27 cellular contexts compared by ENCODE assay signal in the genomic region with DNA sequence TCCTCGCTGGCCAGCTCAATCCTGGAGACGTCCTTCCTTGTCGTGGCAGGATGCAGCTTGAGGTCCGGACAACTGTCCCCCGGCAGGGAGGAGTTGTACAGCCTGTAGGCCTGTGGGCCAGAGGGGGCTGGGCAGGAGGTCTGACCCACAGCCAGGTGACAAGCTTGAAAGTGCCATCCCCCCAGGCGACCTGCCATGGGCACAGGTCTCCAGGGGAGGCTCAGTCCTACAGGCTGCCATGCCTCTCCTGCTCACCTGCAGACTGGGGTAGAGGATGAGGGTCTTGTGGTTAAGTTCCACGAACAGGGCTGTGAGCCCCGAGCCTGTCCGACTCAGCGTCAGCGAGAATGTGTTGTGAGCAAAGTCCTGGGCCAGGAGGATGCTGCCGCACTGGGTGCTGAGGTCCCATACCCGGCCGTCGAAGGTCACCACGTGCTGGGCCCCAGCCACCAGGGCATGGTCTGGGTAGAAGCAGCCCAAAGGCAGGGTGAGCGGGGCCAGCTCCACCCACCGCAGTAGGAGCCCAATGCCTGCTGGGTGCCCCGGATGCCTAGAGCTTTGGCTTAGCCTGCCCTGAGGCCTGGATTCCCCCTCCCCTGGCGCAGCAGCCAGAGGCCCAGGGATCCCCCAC.
"Had no signal": no experiment of that assay in that cellular context is flagged by ENCODE, and none has a peak within 500 bp of the region (broad histone marks: within the 10 kb centered on the region; RNA-seq: fewer than 3 reads in every experiment).

No MANE protein-coding gene starts in this region.

- H3K36me3 ChIP-seq: brain microvascular endothelial cell, gastroesophageal sphincter, ovary, stomach, thyroid gland, upper lobe of left lung, vagina had no signal

- FAIRE-seq: astrocyte, endothelial cell of umbilical vein, keratinocyte had no signal

- H3K4me3 ChIP-seq: gastroesophageal sphincter, hepatocyte, ovary, psoas muscle, smooth muscle cell, stomach, thyroid gland, upper lobe of left lung, vagina had no signal

- H3K27ac ChIP-seq: brain microvascular endothelial cell, gastroesophageal sphincter, hepatocyte, neutrophil, ovary, psoas muscle, stomach, thyroid gland, upper lobe of left lung, vagina had no signal

- H3K4me1 ChIP-seq: psoas muscle, vagina had no signal

- DNase-seq: activated CD4-positive, alpha-beta memory T cell treated with anti-CD3 and anti-CD28 coated beads for 36 hours; activated CD4-positive, alpha-beta T cell treated with anti-CD3 and anti-CD28 coated beads, Interleukin-2, amount 10 ng/mL, durations not matched to agents 24 days and 14 days; activated CD4-positive, CD25-positive, alpha-beta regulatory T cell treated with anti-CD3 and anti-CD28 coated beads, Interleukin-2, amount 50 U/mL, for 72 hours; activated CD8-positive, alpha-beta memory T cell treated with anti-CD3 and anti-CD28 coated beads, Interleukin-2, amount 50 U/mL, for 4 hours; activated effector memory CD4-positive, alpha-beta T cell treated with anti-CD3 and anti-CD28 coated beads, Interleukin-2, amount 50 U/mL, for 16 hours; activated naive CD4-positive, alpha-beta T cell treated with anti-CD3 and anti-CD28 coated beads for 36 hours; activated naive CD8-positive, alpha-beta T cell treated with anti-CD3 and anti-CD28 coated beads, Interleukin-2, amount 10 ng/mL, durations not matched to agents 7 days and 5 days; activated T-cell treated with anti-CD3 and anti-CD28 coated beads, Interleukin-2, amount 50 U/mL, for 1 hour; brain microvascular endothelial cell; central memory CD4-positive, alpha-beta T cell; psoas muscle; stimulated activated CD4-positive, alpha-beta T cell treated with anti-CD3 and anti-CD28 coated beads, Interleukin-15, amount 100 ng/mL, for 24 hours; stimulated activated CD4-positive, alpha-beta T cell treated with anti-CD3 and anti-CD28 coated beads, Interleukin-2, amount 100 ng/mL, for 24 hours; stimulated activated naive B cell treated with anti-CD40 and anti-IgM and Interleukin-4, amounts not matched to agents 10 μg/mL and 1 μg/mL and 100 μg/mL, for 72 hours; stomach; T-helper 2 cell; thyroid gland; upper lobe of left lung had no signal

- H3K79me2 ChIP-seq: hepatocyte had no signal

- H3K4me2 ChIP-seq: hepatocyte, smooth muscle cell had no signal

- H3K27me3 ChIP-seq: gastroesophageal sphincter, hepatocyte, ovary, thyroid gland, upper lobe of left lung, vagina had no signal

- H3K9me3 ChIP-seq: gastroesophageal sphincter, neutrophil, ovary, psoas muscle, stomach, thyroid gland, upper lobe of left lung, vagina had no signal

- H2AFZ ChIP-seq: hepatocyte had no signal
